29 cellular contexts compared by ENCODE assay signal in the genomic region with DNA sequence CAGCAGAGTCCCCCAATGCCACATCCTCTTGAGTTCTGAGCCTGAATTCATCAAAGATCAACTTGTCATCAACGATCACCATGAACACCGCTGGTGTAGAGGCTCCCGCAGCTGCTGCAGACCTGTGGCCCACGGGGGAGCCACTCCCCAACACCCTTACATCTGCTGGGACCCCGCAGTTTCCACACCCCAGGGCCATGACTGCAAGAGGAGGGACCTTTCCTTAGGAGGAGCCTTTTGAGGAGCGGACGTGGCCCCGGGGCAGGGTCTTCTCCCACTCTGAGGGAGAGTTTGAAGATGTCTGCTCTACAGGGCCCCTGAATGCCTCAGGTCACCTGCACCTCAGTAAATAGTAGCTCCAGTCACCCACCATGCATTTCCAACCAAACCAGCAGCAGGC. TPM values are rescaled to one million over a fixed set of nuclear protein-coding genes. Genes with fewer than 3 reads are reported as not detected.
DNase-seq lines count a peak whose midpoint lies in the region; ATAC-seq and TF ChIP-seq lines count a peak whose summit lies in the region.
"Had no signal": no experiment of that assay in that cellular context is flagged by ENCODE, and none has a peak within 500 bp of the region (broad histone marks: within the 10 kb centered on the region; RNA-seq: fewer than 3 reads in every experiment).

No MANE protein-coding gene starts in this region.

- H2AFZ ChIP-seq in DND-41 (ENCODE audit: low read depth, low read length): no peak overlapping the region
- H2AFZ ChIP-seq: GM23248 had no signal

- H3K4me3 Mint-ChIP-seq in CD4-positive, CD25-positive, alpha-beta regulatory T cell: peak overlapping the region; percentile 51 to 96 (median 64)
- H3K4me3 Mint-ChIP-seq in T-helper 17 cell (peak overlapping the region; percentile 3), naive B cell (peak overlapping the region in 5 of 8 donors; percentile 8 to 96 (median 52))
- no peak overlapping the region for H3K4me3 Mint-ChIP-seq in activated CD8-positive, alpha-beta memory T cell treated with anti-CD3 and anti-CD28 coated beads, Interleukin-2, amount 10 ng/mL, durations not matched to agents 7 days and 5 days

- no peaks in the 10 kb centered on the region for H3K27me3 Mint-ChIP-seq in CD4-positive, CD25-positive, alpha-beta regulatory T cell
- H3K27me3 Mint-ChIP-seq in T-helper 17 cell (no peaks in the 10 kb centered on the region), naive B cell (no peaks in the 10 kb centered on the region)
- H3K27me3 Mint-ChIP-seq in activated CD8-positive, alpha-beta memory T cell treated with anti-CD3 and anti-CD28 coated beads, Interleukin-2, amount 10 ng/mL, durations not matched to agents 7 days and 5 days: no peaks in the 10 kb centered on the region

- H3K27me3 ChIP-seq in CD4-positive, CD25-positive, alpha-beta regulatory T cell (ENCODE audit: control insufficient read depth, insufficient read depth, low read length): no peaks in the 10 kb centered on the region
- H3K27me3 ChIP-seq in DND-41 (ENCODE audit: insufficient read depth, low read length, poor library complexity): no peaks in the 10 kb centered on the region
- H3K27me3 ChIP-seq: breast epithelium, dorsolateral prefrontal cortex, esophagus squamous epithelium, foreskin keratinocyte, left lung, suprapubic skin, upper lobe of right lung had no signal

- no peak for DNase-seq in CD4-positive, CD25-positive, alpha-beta regulatory T cell
- no peak for DNase-seq in DND-41
- DNase-seq in T-helper 17 cell: no peak
- no peak for DNase-seq in naive B cell
- DNase-seq in stimulated activated CD4-positive, alpha-beta T cell treated with anti-CD3 and anti-CD28 coated beads, Interleukin-2, amount 100 ng/mL, for 48 hours: no peak
- no peak for DNase-seq in activated CD8-positive, alpha-beta memory T cell treated with anti-CD3 and anti-CD28 coated beads, Interleukin-2, amount 10 ng/mL, durations not matched to agents 7 days and 5 days
- DNase-seq in SW 1271 (lab: John Stamatoyannopoulos, UW): no peak
- DNase-seq: activated naive CD4-positive, alpha-beta T cell; DMS79 treated with DMSO at 0.1 percent for 48 hours; dorsolateral prefrontal cortex; esophagus squamous epithelium; foreskin keratinocyte; GM23248; head of caudate nucleus; IMR-90; islet precursor cell; left lung; NCI-H1048; NCI-H1694; NCI-H446; NCI-H748 treated with DMSO at 0.1 percent for 48 hours; SJCRH30; small intestine; stimulated activated naive CD4-positive, alpha-beta T cell treated with Interleukin-2 at 50 U/mL for 16 hours; upper lobe of right lung had no signal

- H3K4me1 ChIP-seq in CD4-positive, CD25-positive, alpha-beta regulatory T cell (ENCODE audit: control insufficient read depth, insufficient read depth, low read length, poor library complexity, severe bottlenecking): peaks cover 24% of the 10 kb centered on the region
- peaks cover 34% of the 10 kb centered on the region for H3K4me1 ChIP-seq in DND-41 (ENCODE audit: insufficient read depth, low read length)
- H3K4me1 ChIP-seq: breast epithelium, foreskin keratinocyte had no signal

- peaks cover 10 to 44% (median 29%) of the 10 kb centered on the region in 4 donors for H3K4me1 Mint-ChIP-seq in CD4-positive, CD25-positive, alpha-beta regulatory T cell
- H3K4me1 Mint-ChIP-seq in T-helper 17 cell: peaks cover 27% of the 10 kb centered on the region
- H3K4me1 Mint-ChIP-seq in naive B cell: peaks cover 24 to 50% (median 37%) of the 10 kb centered on the region in 3 donors
- peaks cover 22% of the 10 kb centered on the region for H3K4me1 Mint-ChIP-seq in activated CD8-positive, alpha-beta memory T cell treated with anti-CD3 and anti-CD28 coated beads, Interleukin-2, amount 10 ng/mL, durations not matched to agents 7 days and 5 days

- no peak for TF ChIP-seq CTCF in DND-41 (IDR thresholded peaks at IDR 0.05; ENCODE audit: borderline replicate concordance, extremely low read depth, low read length, poor library complexity, severe bottlenecking)

- CTCF ChIA-PET in activated CD8-positive, alpha-beta memory T cell treated with anti-CD3 and anti-CD28 coated beads, Interleukin-2, amount 10 ng/mL, durations not matched to agents 7 days and 5 days (lab: Charles Lee): interaction anchor here (1.0 to 2.0 kb wide), 3 partner anchors 50 to 240 kb away, joined by 3 to 14 read pairs (median 3); no protein-coding TSS in a partner anchor

- peaks cover 16% of the 10 kb centered on the region for H3K36me3 Mint-ChIP-seq in CD4-positive, CD25-positive, alpha-beta regulatory T cell
- no peaks in the 10 kb centered on the region for H3K36me3 Mint-ChIP-seq in T-helper 17 cell (ENCODE audit: low read depth)
- peaks cover 0 to 8% of the 10 kb centered on the region in 2 donors for H3K36me3 Mint-ChIP-seq in naive B cell
- no peaks in the 10 kb centered on the region for H3K36me3 Mint-ChIP-seq in activated CD8-positive, alpha-beta memory T cell treated with anti-CD3 and anti-CD28 coated beads, Interleukin-2, amount 10 ng/mL, durations not matched to agents 7 days and 5 days

- H4K20me1 ChIP-seq in DND-41 (ENCODE audit: insufficient read depth, low read length): peaks cover 19% of the 10 kb centered on the region; the same call in 1 of the 2 replicates

- H3K4me3 ChIP-seq in CD4-positive, CD25-positive, alpha-beta regulatory T cell (ENCODE audit: low read depth, low read length): no peak overlapping the region
- H3K4me3 ChIP-seq in DND-41 (ENCODE audit: low read depth in 1 of 2, low read length in 2 of 2): no peak overlapping the region
- H3K4me3 ChIP-seq: breast epithelium, esophagus squamous epithelium, GM23248, left lung, SJCRH30, suprapubic skin, upper lobe of right lung had no signal

- H3K9ac ChIP-seq in DND-41 (ENCODE audit: low read depth, low read length): no peak overlapping the region
- H3K9ac ChIP-seq: GM23248 had no signal

- H3K79me2 ChIP-seq in DND-41 (ENCODE audit: insufficient read depth, low read length): peaks cover 77% of the 10 kb centered on the region

- H3K9me3 Mint-ChIP-seq in CD4-positive, CD25-positive, alpha-beta regulatory T cell: peaks cover 0 to 3% (median 0%) of the 10 kb centered on the region in 7 donors
- no peaks in the 10 kb centered on the region for H3K9me3 Mint-ChIP-seq in naive B cell
- H3K9me3 Mint-ChIP-seq in activated CD8-positive, alpha-beta memory T cell treated with anti-CD3 and anti-CD28 coated beads, Interleukin-2, amount 10 ng/mL, durations not matched to agents 7 days and 5 days (ENCODE audit: low read depth): no peaks in the 10 kb centered on the region

- no peak overlapping the region for H3K27ac ChIP-seq in CD4-positive, CD25-positive, alpha-beta regulatory T cell (ENCODE audit: insufficient read depth, low read length, poor library complexity, severe bottlenecking)
- H3K27ac ChIP-seq in DND-41 (ENCODE audit: low read length): no peak overlapping the region
- H3K27ac ChIP-seq: breast epithelium, C4-2B, esophagus squamous epithelium, foreskin keratinocyte, GM23248, left lung, SJCRH30, suprapubic skin, upper lobe of right lung had no signal

- no peaks in the 10 kb centered on the region for H3K9me3 ChIP-seq in CD4-positive, CD25-positive, alpha-beta regulatory T cell (ENCODE audit: control insufficient read depth in 2 of 2, low read length in 2 of 2)
- H3K9me3 ChIP-seq in DND-41 (ENCODE audit: insufficient read depth, low read length, severe bottlenecking) (no peaks in the 10 kb centered on the region), T-helper 17 cell (ENCODE audit: control insufficient read depth, low read length, poor library complexity, severe bottlenecking) (no peaks in the 10 kb centered on the region)
- H3K9me3 ChIP-seq: breast epithelium, esophagus squamous epithelium, left lung, SJCRH30, suprapubic skin, upper lobe of right lung had no signal

- no peaks in the 10 kb centered on the region for H3K36me3 ChIP-seq in CD4-positive, CD25-positive, alpha-beta regulatory T cell (ENCODE audit: control insufficient read depth, insufficient read depth, low read length)
- peaks cover 25% of the 10 kb centered on the region for H3K36me3 ChIP-seq in DND-41 (ENCODE audit: insufficient read depth, low read length)
- H3K36me3 ChIP-seq: breast epithelium, left lung, SJCRH30, suprapubic skin, upper lobe of right lung had no signal

- peak overlapping the region; percentile 85 for H3K4me2 ChIP-seq in DND-41 (ENCODE audit: insufficient read depth, low read length)

- H3K27ac Mint-ChIP-seq in CD4-positive, CD25-positive, alpha-beta regulatory T cell: no peak overlapping the region
- no peak overlapping the region for H3K27ac Mint-ChIP-seq in T-helper 17 cell
- no peak overlapping the region for H3K27ac Mint-ChIP-seq in naive B cell
- no peak overlapping the region for H3K27ac Mint-ChIP-seq in activated CD8-positive, alpha-beta memory T cell treated with anti-CD3 and anti-CD28 coated beads, Interleukin-2, amount 10 ng/mL, durations not matched to agents 7 days and 5 days

- no peak for ATAC-seq in CD4-positive, CD25-positive, alpha-beta regulatory T cell (ENCODE audit: low read depth in 2 of 2)
- ATAC-seq in DND-41 (ENCODE audit: insufficient read depth, low read depth) (no peak), T-helper 17 cell (no peak), naive B cell (ENCODE audit: low read depth in 2 of 2) (no peak)
- no peak for ATAC-seq in activated CD8-positive, alpha-beta memory T cell treated with anti-CD3 and anti-CD28 coated beads, Interleukin-2, amount 10 ng/mL, durations not matched to agents 7 days and 5 days
- ATAC-seq: activated CD4-positive, CD25-positive, alpha-beta regulatory T cell treated with anti-CD3 and anti-CD28 coated beads, Interleukin-2, amount 50 U/mL, for 24 hours; foreskin keratinocyte; left lung; upper lobe of right lung had no signal

RNA-seq across cellular contexts. Expression of a gene that starts 2.7 kb away (rescaled TPM):
- 13.2 TPM for total RNA-seq in CD4-positive, CD25-positive, alpha-beta regulatory T cell
- 1 to 10 TPM in 3 of 4 donors, under 1 TPM in 1; 0.75 to 2.7 (median 1.4) TPM for polyA plus RNA-seq in CD4-positive, CD25-positive, alpha-beta regulatory T cell
- 10 to 100 TPM; 11.0 to 13.4 TPM for total RNA-seq in T-helper 17 cell
- polyA plus RNA-seq in naive B cell (ENCODE audit: low read depth in 6 of 6): 1 to 10 TPM in 4 of 6 donors, under 1 TPM in 1, not detected in 1; 0.91 to 3.7 (median 1.4) TPM
- total RNA-seq in activated CD8-positive, alpha-beta memory T cell treated with anti-CD3 and anti-CD28 coated beads, Interleukin-2, amount 10 ng/mL, durations not matched to agents 7 days and 5 days: 10 to 100 TPM; 10.8 to 13.4 TPM
